16 cellular contexts compared by ENCODE assay signal in the genomic region with DNA sequence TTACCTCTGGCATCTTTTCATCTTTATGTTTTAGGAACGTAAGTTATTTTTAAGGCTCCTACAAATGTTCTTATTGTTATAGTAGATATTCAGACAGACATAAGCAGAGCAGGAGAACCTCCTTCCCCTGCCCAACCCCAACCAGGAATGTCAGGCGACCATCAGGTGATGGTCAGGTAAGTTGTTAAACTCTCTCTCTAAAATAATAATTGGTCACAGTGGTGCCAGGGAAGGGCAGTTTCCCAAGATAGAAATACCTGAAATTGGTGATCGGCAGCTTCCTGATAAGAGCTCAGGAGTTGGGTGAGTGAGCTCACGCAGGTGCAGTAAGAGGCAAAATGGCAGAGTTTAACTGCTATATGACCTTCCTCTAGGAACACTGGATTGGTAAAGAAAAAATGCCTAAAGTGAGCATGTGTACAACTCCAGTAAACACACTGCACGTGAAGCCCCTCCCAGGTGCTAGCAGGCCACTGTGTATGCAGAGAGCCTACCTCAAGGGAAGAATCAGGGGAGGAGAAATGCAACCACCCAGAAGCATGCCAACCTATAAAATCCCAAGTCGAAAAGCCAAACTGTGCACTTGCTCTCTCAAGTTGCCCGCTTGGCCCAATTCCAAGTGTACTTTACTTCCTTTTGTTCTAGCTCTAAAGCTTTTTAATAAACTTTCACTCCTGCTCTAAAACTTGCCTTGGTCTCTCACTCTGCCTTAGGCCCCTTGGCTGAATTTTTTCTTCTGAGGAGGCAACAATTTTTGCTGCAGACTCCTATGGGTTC.
DNase-seq lines count a peak whose midpoint lies in the region; ATAC-seq, FAIRE-seq and TF ChIP-seq lines count a peak whose summit lies in the region.
"Had no signal": no experiment of that assay in that cellular context is flagged by ENCODE, and none has a peak within 500 bp of the region (broad histone marks: within the 10 kb centered on the region; RNA-seq: fewer than 3 reads in every experiment).

No MANE protein-coding gene starts in this region.

- H3F3A ChIP-seq in Loucy (ENCODE audit: low read depth): 0 out of 2 replicates have a peak, but pooled peaks cover 9% of the 10 kb centered on the region

- H3K9me2 ChIP-seq in Loucy (replicated peaks; ENCODE audit: low read depth, low read length): no peaks in the 10 kb centered on the region

- no peaks in the 10 kb centered on the region for H3K36me3 ChIP-seq in Loucy (ENCODE audit: insufficient read depth, low read length)
- H3K36me3 ChIP-seq in endothelial cell of umbilical vein (ENCODE audit: control insufficient read depth in 2 of 2, extremely low read depth in 1 of 2, insufficient read depth in 2 of 2, low read length in 2 of 2): no peaks in the 10 kb centered on the region
- H3K36me3 ChIP-seq in small intestine (ENCODE audit: control insufficient read depth in 2 of 2, insufficient read depth in 2 of 2, low read length in 2 of 2): no peaks in the 10 kb centered on the region
- H3K36me3 ChIP-seq: adrenal gland, vagina had no signal

- no TSS peak for BruUV-seq in endothelial cell of umbilical vein (replicated peaks; lab: Mats Ljungman, UMichigan)

- peak; percentile 61 for FAIRE-seq in H54 (lab: Jason Lieb, UNC)
- FAIRE-seq in endothelial cell of umbilical vein (lab: Jason Lieb, UNC): no peak
- FAIRE-seq in small intestine (lab: Jason Lieb, UNC): no peak
- FAIRE-seq: GM18507 had no signal

- 55 to 67% (median 60%) methylated on average over 7 of the region's 7 CpGs for WGBS in small intestine, 3 donors

- H3K9me3 ChIP-seq in Loucy (ENCODE audit: insufficient read depth, low read depth, low read length) (no peaks in the 10 kb centered on the region), endothelial cell of umbilical vein (replicated peaks; ENCODE audit: control insufficient read depth, insufficient read depth, low read length) (no peaks in the 10 kb centered on the region), small intestine (ENCODE audit: control insufficient read depth, low read depth) (no peaks in the 10 kb centered on the region)
- H3K9me3 ChIP-seq: adrenal gland, vagina had no signal

- H3K27ac ChIP-seq in endothelial cell of umbilical vein (ENCODE audit: insufficient read depth, low read depth, low read length) (no peak overlapping the region), small intestine (ENCODE audit: low read depth in 1 of 2, low read length in 1 of 2) (no peak overlapping the region)
- H3K27ac ChIP-seq: adrenal gland, vagina had no signal

- dilution Hi-C loops in endothelial cell of umbilical vein (cut with MboI; ENCODE audit: extremely low pct_ligation_motif_present, low sequenced_read_pairs): no loop called here

- H3K27me3 ChIP-seq in Loucy (ENCODE audit: insufficient read depth, low read length, poor library complexity, severe bottlenecking): no peaks in the 10 kb centered on the region
- no peaks in the 10 kb centered on the region for H3K27me3 ChIP-seq in endothelial cell of umbilical vein (ENCODE audit: control insufficient read depth in 2 of 2, insufficient read depth in 2 of 2, low read length in 2 of 2)
- no peaks in the 10 kb centered on the region for H3K27me3 ChIP-seq in small intestine (ENCODE audit: control insufficient read depth in 2 of 2, insufficient read depth in 2 of 2, low read length in 2 of 2)
- H3K27me3 ChIP-seq: adrenal gland, vagina had no signal

- TF ChIP-seq CTCF in Loucy (conservative IDR thresholded peaks at IDR 0.05; ENCODE audit: low read length) (no peak), endothelial cell of umbilical vein (IDR thresholded peaks at IDR 0.05; ENCODE audit: extremely low read depth in 1 of 2, insufficient read depth in 1 of 2, low read depth in 1 of 2, low read length in 2 of 2) (no peak)

- H2AFZ ChIP-seq in Loucy (ENCODE audit: low read length) (no peak overlapping the region), endothelial cell of umbilical vein (ENCODE audit: low read depth, low read length) (no peak overlapping the region)

- peak overlapping the region; percentile 60 for H3K4me2 ChIP-seq in Loucy (ENCODE audit: low read depth, low read length, poor library complexity, severe bottlenecking)
- peak overlapping the region; percentile 29 for H3K4me2 ChIP-seq in endothelial cell of umbilical vein (ENCODE audit: insufficient read depth, low read length)

- H3K4me3 ChIP-seq in Loucy (ENCODE audit: low read length, poor library complexity, severe bottlenecking) (peak overlapping the region; percentile 34), endothelial cell of umbilical vein (replicated peaks in 1 of 3; ENCODE audit: insufficient read depth in 1 of 3, low read depth in 1 of 3, low read length in 3 of 3) (no peak overlapping the region), small intestine (ENCODE audit: low read depth in 1 of 2, low read length in 2 of 2) (no peak overlapping the region)
- H3K4me3 ChIP-seq: adrenal gland, vagina had no signal

- peaks cover 36% of the 10 kb centered on the region for H3K4me1 ChIP-seq in Loucy (ENCODE audit: insufficient read depth, low read length, poor library complexity, severe bottlenecking)
- peaks cover 24% of the 10 kb centered on the region for H3K4me1 ChIP-seq in endothelial cell of umbilical vein (ENCODE audit: control insufficient read depth, extremely low read depth, insufficient read depth, low read length)
- peaks cover 0 to 3% of the 10 kb centered on the region in 2 donors for H3K4me1 ChIP-seq in small intestine (ENCODE audit: control insufficient read depth in 2 of 2, insufficient read depth in 1 of 2, low read depth in 1 of 2, low read length in 1 of 2)
- H3K4me1 ChIP-seq: vagina had no signal

- POLR2A ChIA-PET in endothelial cell of umbilical vein (lab: Charles Lee): interaction anchor here (0.7 kb wide), 1 partner anchor 56 kb away, joined by 3 read pairs; no protein-coding TSS in a partner anchor

- H4K20me1 ChIP-seq in Loucy (ENCODE audit: insufficient read depth, low read length, poor library complexity, severe bottlenecking) (no peaks in the 10 kb centered on the region), endothelial cell of umbilical vein (replicated peaks; ENCODE audit: control insufficient read depth, extremely low read depth, insufficient read depth, low read length) (no peaks in the 10 kb centered on the region)

- intact Hi-C loops in endothelial cell of umbilical vein (cut with micrococcal nuclease): no loop called here

- DNase-seq in H54 (ENCODE audit: insufficient read length, low spot score): no peak
- DNase-seq in endothelial cell of umbilical vein (ENCODE audit: low read depth, low spot score): peak; percentile 52
- peak; percentile 74 for DNase-seq in small intestine
- no peak for DNase-seq in NCI-H2029 treated with DMSO at 0.1 percent for 48 hours (lab: John Stamatoyannopoulos, UW)
- DNase-seq in activated naive CD4-positive, alpha-beta T cell treated with Interleukin-2 at 50 U/mL for 16 hours: no peak
- DNase-seq: activated CD4-positive, alpha-beta T cell treated with anti-CD3 and anti-CD28 coated beads for 1 hour; activated T-cell treated with anti-CD3 and anti-CD28 coated beads for 4 hours; MM.1S; natural killer cell; NCI-H446 had no signal

- no peaks in the 10 kb centered on the region for H3K79me2 ChIP-seq in Loucy (ENCODE audit: insufficient read depth, low read length)
- H3K79me2 ChIP-seq in endothelial cell of umbilical vein (ENCODE audit: control insufficient read depth, insufficient read depth, low read length): no peaks in the 10 kb centered on the region

- CTCF ChIA-PET in endothelial cell of umbilical vein (lab: Charles Lee): interaction anchor here (1.0 to 1.4 kb wide), 5 partner anchors 12 to 287 kb away, joined by 3 to 5 read pairs (median 3); a partner anchor contains a TSS

- H3K9ac ChIP-seq in Loucy (ENCODE audit: low read depth, low read length, poor library complexity, severe bottlenecking) (peak overlapping the region; percentile 23), endothelial cell of umbilical vein (replicated peaks; ENCODE audit: extremely low read depth, insufficient read depth, low read length) (no peak overlapping the region)

- no peak for ATAC-seq in HG03439 (IDR thresholded peaks at IDR 0.05; ENCODE audit: unreplicated experiment)
- ATAC-seq: natural killer cell; stimulated activated memory B cell treated with anti-CD40 and anti-IgM and Interleukin-4, amounts not matched to agents 10 μg/mL and 1 μg/mL and 100 μg/mL, for 72 hours had no signal

- TF ChIP-seq POLR2A in H54 (IDR thresholded peaks at IDR 0.05; ENCODE audit: low read depth, low read length) (no peak), endothelial cell of umbilical vein (IDR thresholded peaks at IDR 0.05; ENCODE audit: low read depth, low read length) (no peak)

- no peaks in the 10 kb centered on the region for H3K9me1 ChIP-seq in endothelial cell of umbilical vein (replicated peaks; ENCODE audit: control insufficient read depth, extremely low read depth, insufficient read depth, low read length)

TF ChIP-seq in endothelial cell of umbilical vein, 7 proteins besides CTCF, POLR2A, EP300 and RAD21:
- TF ChIP-seq GATA2 (IDR thresholded peaks at IDR 0.05; ENCODE audit: insufficient read depth, insufficient read length, low read depth, low read length): no peak
- TF ChIP-seq, protein P1, sequence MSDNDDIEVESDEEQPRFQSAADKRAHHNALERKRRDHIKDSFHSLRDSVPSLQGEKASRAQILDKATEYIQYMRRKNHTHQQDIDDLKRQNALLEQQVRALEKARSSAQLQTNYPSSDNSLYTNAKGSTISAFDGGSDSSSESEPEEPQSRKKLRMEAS (IDR thresholded peaks at IDR 0.05; ENCODE audit: insufficient read depth, insufficient read length): no peak
- no peak for TF ChIP-seq EZH2 (IDR thresholded peaks at IDR 0.05; ENCODE audit: borderline replicate concordance, low read depth, low read length, severe bottlenecking)

Comparison
In these comparisons a context has a peak if more than half of its experiments do, and no peak if none do; other contexts are left out.
1. DNase-seq: peak in endothelial cell of umbilical vein (single experiment) and small intestine (single experiment); none in H54 (single experiment), NCI-H2029 treated with DMSO at 0.1 percent for 48 hours (single experiment) and activated naive CD4-positive, alpha-beta T cell treated with Interleukin-2 at 50 U/mL for 16 hours (single experiment).